1 cellular context compared by ENCODE assay signal in genomic region chr11:44446341-44446712, GRCh38.
TF ChIP-seq lines count a peak whose summit lies in the region.

No MANE protein-coding gene starts in this region.

TF ChIP-seq in A549, 52 proteins besides CTCF, POLR2A, EP300 and RAD21 (continued from another document):
- TF ChIP-seq USF2 (IDR thresholded peaks at IDR 0.05): peak; percentile 29; the same call in 1 of the 2 replicates
